ENCODE assay signal across 1 cellular context in the genomic region with DNA sequence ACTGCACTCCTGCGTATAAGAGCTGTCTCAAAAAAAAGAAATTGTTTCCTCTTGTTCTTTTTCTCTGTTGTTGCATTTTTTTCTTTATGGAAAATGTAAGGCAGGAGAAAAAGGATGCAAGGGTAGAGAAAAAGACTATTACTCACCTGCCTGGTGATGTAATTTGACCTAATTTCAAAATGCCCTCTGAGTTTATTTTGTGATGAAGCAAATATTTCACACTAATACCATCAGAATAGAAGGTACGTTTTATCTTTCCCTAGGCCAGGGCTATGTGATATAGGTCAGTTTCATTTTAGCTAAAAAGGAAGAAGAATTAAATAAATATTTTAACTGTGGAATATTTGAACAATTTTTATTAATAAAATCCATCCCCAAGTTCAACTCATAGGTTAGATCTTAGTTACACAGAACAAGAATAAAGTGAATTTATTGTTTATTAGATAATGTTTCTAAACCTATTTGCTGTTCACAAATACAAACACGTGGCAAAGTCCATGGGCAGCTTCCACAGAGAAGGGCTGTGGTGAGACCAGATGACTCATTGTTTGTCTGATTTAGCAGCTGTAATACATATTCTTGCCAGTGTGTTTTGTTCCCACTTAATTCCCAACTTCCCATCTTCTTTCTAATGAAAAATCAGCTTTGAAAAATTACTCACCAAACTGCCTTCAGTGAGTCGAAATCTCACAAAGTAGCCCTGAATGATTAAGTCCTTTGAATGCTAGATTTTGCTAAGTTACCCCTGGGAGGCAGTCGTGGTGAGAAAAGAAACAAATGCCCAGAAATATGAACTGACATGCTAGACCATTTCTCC.
TF ChIP-seq lines count a peak whose summit lies in the region.

No MANE protein-coding gene starts in this region.

TF ChIP-seq in IMR-90, 13 proteins besides CTCF, POLR2A, EP300 and RAD21:
- TF ChIP-seq NFE2L2 (IDR thresholded peaks at IDR 0.05; ENCODE audit: low read depth, low read length) (no peak), RCOR1 (IDR thresholded peaks at IDR 0.05; ENCODE audit: insufficient replicate concordance, low read length) (no peak), CEBPB (IDR thresholded peaks at IDR 0.05; ENCODE audit: low read depth, low read length) (peak; percentile 55; the same call in 1 of the 2 replicates), MXI1 (IDR thresholded peaks at IDR 0.05; ENCODE audit: borderline replicate concordance, low read depth, low read length) (peak; percentile 86), FOS (IDR thresholded peaks at IDR 0.05; ENCODE audit: low read depth, low read length) (peak; percentile 90), CHD1 (IDR thresholded peaks at IDR 0.05; ENCODE audit: low read depth, low read length) (no peak), SMC3 (IDR thresholded peaks at IDR 0.05; ENCODE audit: low read depth, low read length) (0 out of 2 replicates have a peak, but pooled peaks have one; percentile 9), BHLHE40 (IDR thresholded peaks at IDR 0.05; ENCODE audit: low read depth, low read length) (no peak; the same call in 1 of the 2 replicates)
- TF ChIP-seq, protein P1, sequence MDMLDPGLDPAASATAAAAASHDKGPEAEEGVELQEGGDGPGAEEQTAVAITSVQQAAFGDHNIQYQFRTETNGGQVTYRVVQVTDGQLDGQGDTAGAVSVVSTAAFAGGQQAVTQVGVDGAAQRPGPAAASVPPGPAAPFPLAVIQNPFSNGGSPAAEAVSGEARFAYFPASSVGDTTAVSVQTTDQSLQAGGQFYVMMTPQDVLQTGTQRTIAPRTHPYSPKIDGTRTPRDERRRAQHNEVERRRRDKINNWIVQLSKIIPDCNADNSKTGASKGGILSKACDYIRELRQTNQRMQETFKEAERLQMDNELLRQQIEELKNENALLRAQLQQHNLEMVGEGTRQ (IDR thresholded peaks at IDR 0.05; ENCODE audit: low read depth, low read length): 0 out of 2 replicates have a peak, but pooled peaks have one; percentile 12
